In genomic region chr1:115744876-115745275, GRCh38 we compare ENCODE assay signal across 26 cellular contexts. TPM values are rescaled to one million over a fixed set of nuclear protein-coding genes. Genes with fewer than 3 reads are reported as not detected.
"Had no signal": no experiment of that assay in that cellular context is flagged by ENCODE, and none has a peak within 500 bp of the region (broad histone marks: within the 10 kb centered on the region; RNA-seq: fewer than 3 reads in every experiment).

No MANE protein-coding gene starts in this region.

- H3K4me1 Mint-ChIP-seq: immature natural killer cell; naive thymus-derived CD4-positive, alpha-beta T cell; stimulated activated naive B cell treated with anti-CD40 and anti-IgM and Interleukin-4, amounts not matched to agents 10 μg/mL and 1 μg/mL and 100 μg/mL, for 72 hours had no signal

- H3K27ac ChIP-seq: left ventricle myocardium inferior, ovary, right atrium auricular region, right lobe of liver, stomach, testis, thyroid gland, transverse colon, upper lobe of right lung had no signal

- H3K4me2 ChIP-seq: smooth muscle cell had no signal

- DNase-seq: hypothalamus; immature natural killer cell; left ventricle myocardium inferior; midbrain; mucosa of descending colon; naive thymus-derived CD4-positive, alpha-beta T cell; ovary; right lobe of liver; stimulated activated CD4-positive, alpha-beta T cell treated with anti-CD3 and anti-CD28 coated beads, Interleukin-1b, Interleukin-23, amount 100 ng/mL, for 48 hours; stimulated activated CD4-positive, alpha-beta T cell treated with anti-CD3 and anti-CD28 coated beads, Interleukin-2, amount 100 ng/mL, for 48 hours; stimulated activated naive B cell treated with anti-CD40 and anti-IgM and Interleukin-4, amounts not matched to agents 10 μg/mL and 1 μg/mL and 100 μg/mL, for 72 hours; stimulated activated naive CD8-positive, alpha-beta T cell treated with anti-CD3 and anti-CD28 coated beads, Interleukin-15, Interleukin-2, amounts not matched to agents 100 U/mL and 50 U/mL, for 24 hours; stomach; testis; thyroid gland; transverse colon; upper lobe of right lung had no signal

- H3K27me3 ChIP-seq: ovary, right atrium auricular region, right lobe of liver, stomach, testis, thyroid gland, transverse colon, upper lobe of right lung had no signal

- H3K27ac Mint-ChIP-seq: immature natural killer cell; naive thymus-derived CD4-positive, alpha-beta T cell; natural killer cell treated with Interleukin-12 subunit alpha and Interleukin-12 subunit beta and Interleukin-15 and Interleukin-18, amount 100 ng/mL, for 72 hours; progenitor cell of endocrine pancreas; stimulated activated naive B cell treated with anti-CD40 and anti-IgM and Interleukin-4, amounts not matched to agents 10 μg/mL and 1 μg/mL and 100 μg/mL, for 72 hours had no signal

- H3K36me3 Mint-ChIP-seq: immature natural killer cell; naive thymus-derived CD4-positive, alpha-beta T cell; natural killer cell treated with Interleukin-12 subunit alpha and Interleukin-12 subunit beta and Interleukin-15 and Interleukin-18, amount 100 ng/mL, for 72 hours; stimulated activated naive B cell treated with anti-CD40 and anti-IgM and Interleukin-4, amounts not matched to agents 10 μg/mL and 1 μg/mL and 100 μg/mL, for 72 hours had no signal

- H3K4me3 ChIP-seq: left ventricle myocardium inferior, lung, mucosa of descending colon, ovary, right atrium auricular region, right lobe of liver, smooth muscle cell, stomach, testis, thyroid gland, transverse colon, upper lobe of right lung had no signal

- ATAC-seq: mucosa of descending colon; naive thymus-derived CD4-positive, alpha-beta T cell; right lobe of liver; stimulated activated naive B cell treated with anti-CD40 and anti-IgM and Interleukin-4, amounts not matched to agents 10 μg/mL and 1 μg/mL and 100 μg/mL, for 72 hours; stimulated activated naive CD8-positive, alpha-beta T cell treated with anti-CD3 and anti-CD28 coated beads, Interleukin-15, Interleukin-2, amounts not matched to agents 100 U/mL and 50 U/mL, for 24 hours; upper lobe of right lung had no signal

- H3K4me3 Mint-ChIP-seq: immature natural killer cell; naive thymus-derived CD4-positive, alpha-beta T cell; natural killer cell treated with Interleukin-12 subunit alpha and Interleukin-12 subunit beta and Interleukin-15 and Interleukin-18, amount 100 ng/mL, for 72 hours; stimulated activated naive B cell treated with anti-CD40 and anti-IgM and Interleukin-4, amounts not matched to agents 10 μg/mL and 1 μg/mL and 100 μg/mL, for 72 hours had no signal

- H3K4me1 ChIP-seq: right lobe of liver, testis, upper lobe of right lung had no signal

- H3K9me3 ChIP-seq: left ventricle myocardium inferior, mucosa of descending colon, ovary, right atrium auricular region, right lobe of liver, stomach, testis, thyroid gland, transverse colon, upper lobe of right lung had no signal

- H3K36me3 ChIP-seq: ovary, right lobe of liver, stomach, thyroid gland, transverse colon, upper lobe of right lung had no signal

- H3K9me3 Mint-ChIP-seq: natural killer cell treated with Interleukin-12 subunit alpha and Interleukin-12 subunit beta and Interleukin-15 and Interleukin-18, amount 100 ng/mL, for 72 hours; stimulated activated naive B cell treated with anti-CD40 and anti-IgM and Interleukin-4, amounts not matched to agents 10 μg/mL and 1 μg/mL and 100 μg/mL, for 72 hours had no signal

RNA-seq across cellular contexts. Expression of gene CASQ2, which starts 23.6 kb away (rescaled TPM):
- total RNA-seq: kidney epithelial cell; naive thymus-derived CD4-positive, alpha-beta T cell; natural killer cell treated with Interleukin-12 subunit alpha and Interleukin-12 subunit beta and Interleukin-15 and Interleukin-18, amount 100 ng/mL, for 72 hours; progenitor cell of endocrine pancreas; pulmonary artery endothelial cell; renal cortical epithelial cell; smooth muscle cell had no signal
- polyA plus RNA-seq: immature natural killer cell; naive thymus-derived CD4-positive, alpha-beta T cell; neural cell; smooth muscle cell had no signal
